In the genomic region with DNA sequence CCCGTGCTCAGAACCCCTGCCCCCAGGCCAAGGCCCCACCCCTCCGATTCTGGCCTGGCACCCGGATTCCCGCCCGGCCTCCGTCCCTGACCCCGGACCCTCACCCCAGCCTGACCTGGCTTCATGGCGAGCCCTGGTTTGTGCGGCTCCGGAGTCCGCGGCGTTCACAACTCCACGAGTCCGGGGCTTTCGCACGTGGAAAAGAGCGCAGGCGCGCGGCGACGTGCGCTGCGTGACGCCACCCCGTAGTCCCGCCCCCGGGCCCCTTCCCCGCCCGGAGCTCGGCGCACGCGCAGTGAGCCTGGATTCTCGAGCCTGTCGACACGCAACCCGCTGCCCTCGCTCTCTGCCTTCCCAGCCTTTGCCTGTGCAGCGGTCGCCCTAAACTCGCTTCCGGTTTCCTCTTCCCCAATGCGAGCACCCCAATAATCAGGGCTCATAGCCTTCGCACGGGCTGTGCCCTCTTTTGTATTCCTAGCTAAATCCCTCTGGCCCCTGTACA, we compare ENCODE assay signal across 8 cellular contexts. TPM values are rescaled to one million over a fixed set of nuclear protein-coding genes. Genes with fewer than 3 reads are reported as not detected.
DNase-seq lines count a peak whose midpoint lies in the region; ATAC-seq and TF ChIP-seq lines count a peak whose summit lies in the region.

A gene (minus strand): TSS at position 204 of the 502 bp plus-strand sequence. CDS start 79 bp downstream, at position 125.

- no peaks in the 10 kb centered on the region for H3K9me3 ChIP-seq in BE2C

- peaks cover 14% of the 10 kb centered on the region; the same call in 1 of the 2 replicates for H3K4me1 ChIP-seq in BE2C

- peak within 1 kb of the TSS; percentile 95 for H3K4me3 ChIP-seq in BE2C (ENCODE audit: low read depth, low read length)
- peak within 1 kb of the TSS; percentile 82 for H3K4me3 ChIP-seq in coronary artery

- POLR2A ChIA-PET in activated CD4-positive, alpha-beta T cell treated with anti-CD3 and anti-CD28 coated beads, Interleukin-2, amount 10 ng/mL, durations not matched to agents 7 days and 5 days (lab: Charles Lee): interaction anchor here (0.8 kb wide), 1 partner anchor 12 kb away, joined by 3 read pairs; a partner anchor contains a TSS

- H3K36me3 Mint-ChIP-seq in activated CD4-positive, alpha-beta T cell treated with anti-CD3 and anti-CD28 coated beads, Interleukin-2, amount 10 ng/mL, durations not matched to agents 7 days and 5 days (ENCODE audit: low read depth): peaks cover 8% of the 10 kb centered on the region

- peak; percentile 98 for DNase-seq in BE2C
- peak; percentile 98 for DNase-seq in GM19240 (ENCODE audit: insufficient read length, low spot score)
- DNase-seq in NCI-H526 (lab: John Stamatoyannopoulos, UW): peak; percentile 86 to 98
- peak; percentile 98 for DNase-seq in activated CD4-positive, alpha-beta T cell treated with anti-CD3 and anti-CD28 coated beads, Interleukin-2, amount 10 ng/mL, durations not matched to agents 7 days and 5 days
- DNase-seq in coronary artery (ENCODE audit: low spot score): peak; percentile 95
- DNase-seq in left lobe of liver (ENCODE audit: low spot score): peak; percentile 97
- peak; percentile 97 for DNase-seq in stimulated activated CD4-positive, alpha-beta T cell treated with anti-CD3 and anti-CD28 coated beads, Interleukin-2, amount 100 ng/mL, for 4 hours (ENCODE audit: low read depth)

- H3K27me3 Mint-ChIP-seq in activated CD4-positive, alpha-beta T cell treated with anti-CD3 and anti-CD28 coated beads, Interleukin-2, amount 10 ng/mL, durations not matched to agents 7 days and 5 days: no peaks in the 10 kb centered on the region

- H3K36me3 ChIP-seq in BE2C: peaks cover 4% of the 10 kb centered on the region

- H3K9me3 Mint-ChIP-seq in activated CD4-positive, alpha-beta T cell treated with anti-CD3 and anti-CD28 coated beads, Interleukin-2, amount 10 ng/mL, durations not matched to agents 7 days and 5 days: no peaks in the 10 kb centered on the region

- H3K27ac Mint-ChIP-seq in activated CD4-positive, alpha-beta T cell treated with anti-CD3 and anti-CD28 coated beads, Interleukin-2, amount 10 ng/mL, durations not matched to agents 7 days and 5 days: peak within 1 kb of the TSS; percentile 92

- CTCF ChIA-PET in activated CD4-positive, alpha-beta T cell treated with anti-CD3 and anti-CD28 coated beads, Interleukin-2, amount 10 ng/mL, durations not matched to agents 7 days and 5 days (lab: Charles Lee): interaction anchor here (0.7 to 4.7 kb wide), 3 partner anchors 9 to 124 kb away, joined by 3 to 31 read pairs (median 4); a partner anchor contains a TSS

- peak; percentile 42 for ATAC-seq in HG03469 (IDR thresholded peaks at IDR 0.05; ENCODE audit: unreplicated experiment)
- ATAC-seq in left lobe of liver: peak; percentile 93

- H3K27me3 ChIP-seq in BE2C: no peaks in the 10 kb centered on the region

- peak within 1 kb of the TSS; percentile 89 for H3K4me3 Mint-ChIP-seq in activated CD4-positive, alpha-beta T cell treated with anti-CD3 and anti-CD28 coated beads, Interleukin-2, amount 10 ng/mL, durations not matched to agents 7 days and 5 days

- no peak for TF ChIP-seq CTCF in BE2C (IDR thresholded peaks at IDR 0.05; ENCODE audit: low read depth, low read length)
- no peak for TF ChIP-seq CTCF in coronary artery (IDR thresholded peaks at IDR 0.05)

- H3K27ac ChIP-seq in coronary artery: peak within 1 kb of the TSS; percentile 75 to 82

- H3K4me1 Mint-ChIP-seq in activated CD4-positive, alpha-beta T cell treated with anti-CD3 and anti-CD28 coated beads, Interleukin-2, amount 10 ng/mL, durations not matched to agents 7 days and 5 days: peaks cover 48% of the 10 kb centered on the region

RNA-seq across cellular contexts. Expression of the gene that starts here (rescaled TPM):
- 641 TPM for polyA plus RNA-seq in BE2C (2012; ENCODE audit: insufficient read depth, insufficient read length, low read depth)
- 100 to 1,000 TPM; 330 to 377 TPM for total RNA-seq in activated CD4-positive, alpha-beta T cell treated with anti-CD3 and anti-CD28 coated beads, Interleukin-2, amount 10 ng/mL, durations not matched to agents 7 days and 5 days
- 43.0 TPM for total RNA-seq in left lobe of liver

Comparison
In these comparisons a context has a peak if more than half of its experiments do, and no peak if none do; other contexts are left out.
1. Peak in every context shown above with its lines: DNase-seq, ATAC-seq, H3K4me3 ChIP-seq and H3K27ac ChIP-seq.